ENCODE assay signal across 17 cellular contexts in genomic region chr12:545835-546234, GRCh38.
DNase-seq lines count a peak whose midpoint lies in the region; ATAC-seq, FAIRE-seq and TF ChIP-seq lines count a peak whose summit lies in the region.
"Had no signal": no experiment of that assay in that cellular context is flagged by ENCODE, and none has a peak within 500 bp of the region (broad histone marks: within the 10 kb centered on the region; RNA-seq: fewer than 3 reads in every experiment).

No MANE protein-coding gene starts in this region.

- H3K4me3 ChIP-seq in HEK293 (ENCODE audit: low read depth, low read length) (no peak overlapping the region), K562 (no peak overlapping the region), spleen (no peak overlapping the region), right cardiac atrium (ENCODE audit: low read length) (no peak overlapping the region)
- H3K4me3 ChIP-seq: HAP-1 had no signal

- H3K27ac ChIP-seq in HEK293 (ENCODE audit: extremely low read depth, low read depth, low read length) = no peak overlapping the region
- no peak overlapping the region for H3K27ac ChIP-seq in K562 (ENCODE audit: extremely low read depth, low read depth, low read length)
- peak overlapping the region in 1 of 8 donors; percentile 51 for H3K27ac ChIP-seq in spleen
- H3K27ac ChIP-seq in right cardiac atrium (ENCODE audit: low read length) = no peak overlapping the region

- TF ChIP-seq POLR2A in K562 (conservative IDR thresholded peaks at IDR 0.05) (no peak), spleen (IDR thresholded peaks at IDR 0.05) (no peak)

- in situ Hi-C loops in K562 (cut with MboI) = no loop called here

- no peaks in the 10 kb centered on the region for H3K9me3 ChIP-seq in HEK293 (ENCODE audit: control insufficient read depth, insufficient read depth, low read depth, low read length)
- no peaks in the 10 kb centered on the region for H3K9me3 ChIP-seq in K562 (replicated peaks; ENCODE audit: control insufficient read depth, insufficient read depth, low read depth, low read length)
- H3K9me3 ChIP-seq in spleen = no peaks in the 10 kb centered on the region
- no peaks in the 10 kb centered on the region for H3K9me3 ChIP-seq in right cardiac atrium (ENCODE audit: control insufficient read depth, low read length)
- H3K9me3 ChIP-seq: HAP-1 had no signal

- BruUV-seq in K562 (replicated peaks; lab: Mats Ljungman, UMichigan) = no TSS peak

- no peak for TF ChIP-seq RAD21 in K562 (CRISPR knock-in tag; conservative IDR thresholded peaks at IDR 0.05 in 1 of 2, IDR thresholded peaks at IDR 0.05 in 1 of 2)

- H3K27me3 ChIP-seq in K562 (ENCODE audit: control insufficient read depth in 2 of 2, insufficient read depth in 2 of 2, low read length in 2 of 2) (peaks cover 3 to 46% of the 10 kb centered on the region in 2 experiments; a peak in 3 of 5 replicates), spleen (replicated peaks in 1 of 7) (peaks cover 0 to 62% (median 13%) of the 10 kb centered on the region in 7 donors), right cardiac atrium (ENCODE audit: control insufficient read depth, insufficient read depth) (no peaks in the 10 kb centered on the region)

- ATAC-seq in K562 = no peak
- no peak for ATAC-seq in right cardiac atrium
- ATAC-seq in HG02938 (IDR thresholded peaks at IDR 0.05; ENCODE audit: unreplicated experiment) = no peak

- H3K4me1 ChIP-seq in HEK293 (ENCODE audit: control insufficient read depth, insufficient read depth, low read length) = no peaks in the 10 kb centered on the region
- peaks cover 0 to 19% of the 10 kb centered on the region in 2 experiments; a peak in 3 of 5 replicates for H3K4me1 ChIP-seq in K562 (replicated peaks in 1 of 2; ENCODE audit: control insufficient read depth in 2 of 2, insufficient read depth in 2 of 2, low read length in 2 of 2)
- H3K4me1 ChIP-seq in spleen = peaks cover 6 to 26% (median 14%) of the 10 kb centered on the region in 6 donors
- peaks cover 4% of the 10 kb centered on the region for H3K4me1 ChIP-seq in right cardiac atrium (ENCODE audit: control insufficient read depth, insufficient read depth, low read length)
- H3K4me1 ChIP-seq: HAP-1 had no signal

- CTCF ChIA-PET in HEK293 (lab: Yijun Ruan, JAX) (interaction anchor here (1.2 to 3.6 kb wide), 2 partner anchors 93 to 103 kb away, joined by 4 to 37 read pairs; no protein-coding TSS in a partner anchor), K562 (lab: Yijun Ruan, JAX; ENCODE audit: low intra/inter-chr PET ratio) (interaction anchor here (2.3 to 3.2 kb wide), 2 partner anchors 94 to 104 kb away, joined by 32 to 48 read pairs; no protein-coding TSS in a partner anchor)

- H2AFZ ChIP-seq in K562 (ENCODE audit: low read depth, low read length) = no peak overlapping the region

- no CpG with 5 or more reads among the region's 6 CpGs for WGBS in K562 (ENCODE audit: insufficient coverage, low coverage, missing lambda C conversion rate)
- 65 to 79% (median 73%) methylated on average over 6 of the region's 6 CpGs for WGBS in spleen, 5 donors
- 75% methylated on average over 6 of the region's 6 CpGs for WGBS in right cardiac atrium

- no peak overlapping the region for H3K9ac ChIP-seq in K562 (ENCODE audit: insufficient read depth in 1 of 2, low read depth in 2 of 2, low read length in 2 of 2)

- intact Hi-C loops in K562 (cut with micrococcal nuclease) = loop anchor here (2.0 kb wide), 1 partner anchor 91 kb away; no protein-coding TSS in a partner anchor
- intact Hi-C loops in spleen (cut with DNase I; ENCODE audit: low total_unique reads) = loop anchor here (2.0 to 5.0 kb wide), 2 partner anchors 89 to 103 kb away; partner anchors contain the start of gene B4GALNT3
- intact Hi-C loops in right cardiac atrium (cut with DNase I) = loop anchor here (2.0 to 5.0 kb wide), 2 partner anchors 94 to 103 kb away; no protein-coding TSS in a partner anchor

- H3K79me2 ChIP-seq in K562 (ENCODE audit: control insufficient read depth, insufficient read depth, low read length) = no peaks in the 10 kb centered on the region

- no peak overlapping the region for H3K4me2 ChIP-seq in K562 (ENCODE audit: insufficient read depth, low read length)

- TF ChIP-seq CTCF in HEK293 (tag by site-specific recombination; IDR thresholded peaks at IDR 0.05) (no peak), K562 (IDR thresholded peaks at IDR 0.05 in 2 of 3, conservative IDR thresholded peaks at IDR 0.05 in 1 of 3; ENCODE audit: insufficient read depth in 2 of 3, low read depth in 1 of 3, low read length in 3 of 3) (no peak), spleen (IDR thresholded peaks at IDR 0.05 in 8 of 11, conservative IDR thresholded peaks at IDR 0.05 in 3 of 11) (no peak)

- H3K36me3 ChIP-seq in HEK293 (ENCODE audit: control insufficient read depth in 2 of 2, insufficient read depth in 1 of 2, low read length in 2 of 2) = peaks cover 0 to 15% of the 10 kb centered on the region in 2 experiments; a peak in 2 of 3 replicates
- H3K36me3 ChIP-seq in K562 (ENCODE audit: control insufficient read depth, insufficient read depth, low read length) = no peaks in the 10 kb centered on the region
- H3K36me3 ChIP-seq in spleen = no peaks in the 10 kb centered on the region

- FAIRE-seq in K562 (lab: Jason Lieb, UNC) = no peak
- FAIRE-seq: GM12891, GM18507, H54 had no signal

- no peak for DNase-seq in K562 (ENCODE audit: extremely low read depth in 1 of 4, low spot score in 3 of 4)
- peak; percentile 2 for DNase-seq in spleen
- no peak for DNase-seq in right cardiac atrium
- no peak for DNase-seq in SK-N-DZ (ENCODE audit: low spot score)
- DNase-seq: C1 segment of cervical spinal cord; Calu3; CD4-positive, alpha-beta memory T cell; COR-L47; DMS79 treated with DMSO at 0.1 percent for 48 hours; GF-D8; GOT3 had no signal

- POLR2A ChIA-PET in HEK293 (lab: Yijun Ruan, JAX) = no interaction called here
- POLR2A ChIA-PET in K562 (lab: Yijun Ruan, JAX) = no interaction called here

- peaks cover 3% of the 10 kb centered on the region for H3K9me1 ChIP-seq in K562 (ENCODE audit: control insufficient read depth, insufficient read depth, low read length)

- TF ChIP-seq EP300 in K562 (IDR thresholded peaks at IDR 0.05; ENCODE audit: low read length) = no peak

- 0 out of 2 replicates have a peak, but pooled peaks cover 5% of the 10 kb centered on the region for H4K20me1 ChIP-seq in K562 (replicated peaks; ENCODE audit: control insufficient read depth, insufficient read depth, low read length)

TF ChIP-seq in HEK293, 187 proteins besides CTCF, POLR2A, EP300 and RAD21 (continues in another document):
- TF ChIP-seq EGR2 (tag by site-specific recombination; IDR thresholded peaks at IDR 0.05; ENCODE audit: low read depth) (peak; percentile 48; the same call in 1 of the 2 replicates), WT1 (tag by site-specific recombination; IDR thresholded peaks at IDR 0.05) (peak; percentile 86), ZNF701 (tag by site-specific recombination; IDR thresholded peaks at IDR 0.05) (no peak)
- TF ChIP-seq, protein P1, sequence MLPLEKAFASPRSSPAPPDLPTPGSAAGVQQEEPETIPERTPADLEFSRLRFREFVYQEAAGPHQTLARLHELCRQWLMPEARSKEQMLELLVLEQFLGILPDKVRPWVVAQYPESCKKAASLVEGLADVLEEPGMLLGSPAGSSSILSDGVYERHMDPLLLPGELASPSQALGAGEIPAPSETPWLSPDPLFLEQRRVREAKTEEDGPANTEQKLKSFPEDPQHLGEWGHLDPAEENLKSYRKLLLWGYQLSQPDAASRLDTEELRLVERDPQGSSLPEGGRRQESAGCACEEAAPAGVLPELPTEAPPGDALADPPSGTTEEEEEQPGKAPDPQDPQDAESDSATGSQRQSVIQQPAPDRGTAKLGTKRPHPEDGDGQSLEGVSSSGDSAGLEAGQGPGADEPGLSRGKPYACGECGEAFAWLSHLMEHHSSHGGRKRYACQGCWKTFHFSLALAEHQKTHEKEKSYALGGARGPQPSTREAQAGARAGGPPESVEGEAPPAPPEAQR (tag by site-specific recombination; IDR thresholded peaks at IDR 0.05) = no peak

TF ChIP-seq in K562, 482 proteins besides CTCF, POLR2A, EP300 and RAD21:
- TF ChIP-seq CBX3 (IDR thresholded peaks at IDR 0.05; ENCODE audit: borderline replicate concordance in 1 of 2, low read length in 2 of 2) = no peak
- TF ChIP-seq ZNF263 (CRISPR knock-in tag; IDR thresholded peaks at IDR 0.05; ENCODE audit: borderline replicate concordance) = peak; percentile 62; the same call in 1 of the 2 replicates

Comparison
In these comparisons a context has a peak if more than half of its experiments do, and no peak if none do; other contexts are left out.
1. Of the 44 proteins assayed by ChIP-seq in both K562 and HEK293: peak only in K562: none; only in HEK293: ZNF398; in both: none; in neither: 43.